Comparison of ENCODE assay signal across 22 cellular contexts in the genomic region with DNA sequence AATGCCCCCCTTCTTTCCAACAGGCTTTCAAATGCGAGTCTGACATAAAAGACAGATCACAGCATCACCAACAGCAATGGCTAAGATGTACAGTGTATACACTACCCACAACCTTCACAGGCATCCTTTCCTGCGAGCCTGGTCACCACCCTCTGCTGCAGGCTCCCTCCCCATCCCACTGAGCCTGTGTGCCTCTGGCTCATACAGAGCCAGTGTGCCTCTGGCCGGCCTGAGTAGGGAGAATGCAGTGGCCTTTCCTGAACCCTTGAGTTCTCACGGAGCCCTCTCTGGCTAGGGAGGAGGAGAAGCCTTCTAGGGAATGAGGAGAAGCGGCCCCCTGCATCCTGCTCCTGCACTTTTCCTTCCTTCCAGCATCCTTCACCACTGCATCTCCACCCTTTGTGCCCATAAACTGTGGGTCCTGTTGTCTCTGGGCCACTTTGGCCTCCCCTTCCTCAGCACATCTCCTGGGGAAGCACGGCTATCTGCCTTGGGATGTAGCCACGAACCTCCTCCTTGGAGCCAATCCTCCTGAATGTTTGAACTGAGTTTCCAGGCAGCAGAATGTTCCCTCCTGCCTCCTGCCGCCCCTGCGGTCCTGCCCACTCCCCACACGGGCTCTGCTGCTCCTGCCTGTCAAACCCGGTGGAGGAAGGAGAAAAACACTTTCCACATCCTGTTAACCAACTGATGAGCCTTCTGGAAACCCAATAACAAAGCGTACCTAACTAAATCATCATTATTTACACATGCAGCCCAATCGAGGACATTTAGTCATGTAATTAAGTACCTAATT. TPM values are rescaled to one million over a fixed set of nuclear protein-coding genes. Genes with fewer than 3 reads are reported as not detected.
DNase-seq lines count a peak whose midpoint lies in the region; ATAC-seq and TF ChIP-seq lines count a peak whose summit lies in the region.
"Had no signal": no experiment of that assay in that cellular context is flagged by ENCODE, and none has a peak within 500 bp of the region (broad histone marks: within the 10 kb centered on the region; RNA-seq: fewer than 3 reads in every experiment).

No MANE protein-coding gene starts in this region.

- in situ Hi-C loops in ACHN (cut with HindIII; ENCODE audit: low pct_ligation_motif_present, low pct_unique_long_range_greater_than_20kb, low sequenced_read_pairs): no loop called here

- ATAC-seq in Right ventricle myocardium inferior (peak; percentile 79), T-helper 17 cell (no peak), sciatic nerve (peak; percentile 21), GM21367 (IDR thresholded peaks at IDR 0.05; ENCODE audit: unreplicated experiment) (no peak)
- ATAC-seq: activated CD4-positive, alpha-beta T cell treated with anti-CD3 and anti-CD28 coated beads for 36 hours; SK-N-SH treated with all-trans-retinoic acid at 6 μM for 48 hours; upper lobe of right lung had no signal

- no peak overlapping the region for H3K4me3 Mint-ChIP-seq in T-helper 17 cell
- H3K4me3 Mint-ChIP-seq: activated CD4-positive, alpha-beta T cell treated with anti-CD3 and anti-CD28 coated beads for 36 hours; memory B cell had no signal

- peaks cover 27% of the 10 kb centered on the region for H3K4me1 Mint-ChIP-seq in T-helper 17 cell

- intact Hi-C loops in Right ventricle myocardium inferior (cut with DNase I): no loop called here
- intact Hi-C loops in cardiac septum (cut with DNase I): no loop called here
- intact Hi-C loops in head of caudate nucleus (cut with DNase I): no loop called here
- intact Hi-C loops in sciatic nerve (cut with DNase I): no loop called here

- no peak for DNase-seq in Right ventricle myocardium inferior (ENCODE audit: missing footprints)
- DNase-seq in cardiac septum (ENCODE audit: low spot score): no peak
- DNase-seq in T-helper 17 cell: no peak
- peak in 25 of 42 donors; percentile 9 to 80 (median 50) for DNase-seq in head of caudate nucleus
- DNase-seq in sciatic nerve (ENCODE audit: low spot score): no peak
- DNase-seq in GM20000 (ENCODE audit: low spot score): no peak
- no peak for DNase-seq in ACHN
- DNase-seq: activated CD4-positive, alpha-beta T cell treated with anti-CD3 and anti-CD28 coated beads for 36 hours; amniotic stem cell; dermis blood vessel endothelial cell; hypothalamus; IMR-90; NCI-H2081 treated with DMSO at 0.1 percent for 48 hours; NCI-H510A; NK-92 treated with Interleukin-12 subunit alpha and Interleukin-12 subunit beta, amount 100 ng/mL, for 24 hours; posterior cingulate gyrus; RPMI8226; stimulated activated CD4-positive, alpha-beta T cell treated with anti-CD3 and anti-CD28 coated beads, Interleukin-2, amount 100 ng/mL, for 24 hours; upper lobe of right lung had no signal

- peak overlapping the region; percentile 12 for H3K27ac Mint-ChIP-seq in T-helper 17 cell
- H3K27ac Mint-ChIP-seq: memory B cell had no signal

- no peak for TF ChIP-seq CTCF in GM20000 (IDR thresholded peaks at IDR 0.05; ENCODE audit: extremely low read depth, missing control alignments)

- no peaks in the 10 kb centered on the region for H3K27me3 Mint-ChIP-seq in T-helper 17 cell
- H3K27me3 Mint-ChIP-seq: activated CD4-positive, alpha-beta T cell treated with anti-CD3 and anti-CD28 coated beads for 36 hours; memory B cell had no signal

- H3K36me3 Mint-ChIP-seq in T-helper 17 cell (ENCODE audit: low read depth): peaks cover 17% of the 10 kb centered on the region

- H3K9me3 ChIP-seq in T-helper 17 cell (ENCODE audit: control insufficient read depth, low read length, poor library complexity, severe bottlenecking): peaks cover 3% of the 10 kb centered on the region

RNA-seq across cellular contexts. Expression of a gene that starts 22.5 kb away (rescaled TPM):
- 121 TPM for total RNA-seq in Right ventricle myocardium inferior
- total RNA-seq in cardiac septum: 113 TPM
- total RNA-seq in T-helper 17 cell: 10 to 100 TPM; 73.7 to 86.2 TPM
- 89.2 TPM for total RNA-seq in sciatic nerve

Comparison
In these comparisons a context has a peak if more than half of its experiments do, and no peak if none do; other contexts are left out.
1. ATAC-seq: peak in Right ventricle myocardium inferior (single experiment) and sciatic nerve (single experiment); none in T-helper 17 cell (single experiment) and GM21367 (single experiment).
2. DNase-seq: peak in head of caudate nucleus (25 of 42); none in Right ventricle myocardium inferior (single experiment), cardiac septum (single experiment), T-helper 17 cell (0 of 3), sciatic nerve (single experiment), GM20000 (single experiment) and ACHN (single experiment).